8 cellular contexts compared by ENCODE assay signal in genomic region chr1:225508538-225509375, GRCh38.
A peak's percentile ranks its signal among the peaks of the same experiment; 100 is the strongest.
DNase-seq lines count a peak whose midpoint lies in the region; ATAC-seq, FAIRE-seq and TF ChIP-seq lines count a peak whose summit lies in the region.

No MANE protein-coding gene starts in this region.

- H3K9me3 ChIP-seq in A673 (ENCODE audit: low read depth, low read length, poor library complexity, severe bottlenecking) (no peaks in the 10 kb centered on the region), heart right ventricle (no peaks in the 10 kb centered on the region)

- CTCF ChIA-PET in A673 (lab: Charles Lee) = interaction anchor here (1.2 kb wide), 1 partner anchor 269 kb away, joined by 3 read pairs; the partner anchor contains the start of gene SRP9

- POLR2A ChIA-PET in A673 (lab: Charles Lee; ENCODE audit: low non-redundant PET) = interaction anchor here (0.7 kb wide), 1 partner anchor 263 kb away, joined by 3 read pairs; no protein-coding TSS in a partner anchor

- no peak overlapping the region for H3K4me3 ChIP-seq in A673 (ENCODE audit: low read depth, low read length, poor library complexity, severe bottlenecking)
- no peak overlapping the region for H3K4me3 ChIP-seq in heart right ventricle
- no peak overlapping the region for H3K4me3 ChIP-seq in retinal pigment epithelial cell (ENCODE audit: low read length)

- peak; percentile 98 for FAIRE-seq in TTC549 (lab: Jason Lieb, UNC)

- H3K36me3 ChIP-seq in A673 (ENCODE audit: insufficient read depth, low read length, poor library complexity, severe bottlenecking) = peaks cover 40% of the 10 kb centered on the region
- H3K36me3 ChIP-seq in heart right ventricle = peaks cover 0 to 68% (median 10%) of the 10 kb centered on the region in 9 donors

- peaks cover 14% of the 10 kb centered on the region for H3K4me1 ChIP-seq in A673 (ENCODE audit: insufficient read depth, low read length, poor library complexity, severe bottlenecking)
- H3K4me1 ChIP-seq in heart right ventricle = peaks cover 0 to 36% (median 18%) of the 10 kb centered on the region in 9 donors

- peak; percentile 91 for DNase-seq in A673 (ENCODE audit: low spot score)
- peak; percentile 88 for DNase-seq in HS-5 (ENCODE audit: low read depth)
- DNase-seq in heart right ventricle = peak in 1 of 2 donors; percentile 66
- peak; percentile 97 for DNase-seq in retinal pigment epithelial cell (ENCODE audit: low read depth)
- no peak for DNase-seq in GM13977 (ENCODE audit: low spot score)
- DNase-seq in activated CD8-positive, alpha-beta memory T cell treated with anti-CD3 and anti-CD28 coated beads, Interleukin-2, amount 50 U/mL, for 4 hours = no peak
- no peak for DNase-seq in NCI-H82 (lab: John Stamatoyannopoulos, UW)

- 70 to 73% methylated on average over 11 to 12 of the region's 12 CpGs for WGBS in heart right ventricle, 2 donors

- intact Hi-C loops in A673 (cut with micrococcal nuclease; ENCODE audit: unreplicated experiment) = no loop called here
- intact Hi-C loops in heart right ventricle (cut with DNase I) = loop anchor here in 1 of 10 donors (10.0 kb wide), 1 partner anchor 266 kb away; the partner anchor contains the start of gene SRP9

- TF ChIP-seq CTCF in A673 (conservative IDR thresholded peaks at IDR 0.05; ENCODE audit: low read depth, low read length) = no peak
- no peak for TF ChIP-seq CTCF in heart right ventricle (IDR thresholded peaks at IDR 0.05)
- TF ChIP-seq CTCF in retinal pigment epithelial cell (conservative IDR thresholded peaks at IDR 0.05; ENCODE audit: low read depth, low read length) = no peak
- TF ChIP-seq CTCF in GM13977 (IDR thresholded peaks at IDR 0.05; ENCODE audit: extremely low read depth, insufficient read depth, missing control alignments) = no peak

- peak; percentile 94 to 100 (median 98) for ATAC-seq in heart right ventricle

- in situ Hi-C loops in GM13977 (cut with MboI; ENCODE audit: low pct_unique_long_range_greater_than_20kb, low sequenced_read_pairs, unreplicated experiment) = no loop called here

- no TSS peak for BruUV-seq in A673 (replicated peaks; lab: Mats Ljungman, UMichigan)

- H3K27me3 ChIP-seq in A673 (replicated peaks; ENCODE audit: insufficient read depth, low read depth, low read length, poor library complexity) (no peaks in the 10 kb centered on the region), heart right ventricle (no peaks in the 10 kb centered on the region)

- H3K27ac ChIP-seq in A673 (ENCODE audit: low read depth, low read length, poor library complexity, severe bottlenecking) (peak overlapping the region; percentile 68), heart right ventricle (peak overlapping the region; percentile 2 to 88 (median 76))

Comparison
In these comparisons a context has a peak if more than half of its experiments do, and no peak if none do; other contexts are left out.
1. DNase-seq: peak in A673 (single experiment), HS-5 (single experiment) and retinal pigment epithelial cell (single experiment); none in GM13977 (single experiment), activated CD8-positive, alpha-beta memory T cell treated with anti-CD3 and anti-CD28 coated beads, Interleukin-2, amount 50 U/mL, for 4 hours (single experiment) and NCI-H82 (single experiment).